Comparison of ENCODE assay signal across 9 cellular contexts in the genomic region with DNA sequence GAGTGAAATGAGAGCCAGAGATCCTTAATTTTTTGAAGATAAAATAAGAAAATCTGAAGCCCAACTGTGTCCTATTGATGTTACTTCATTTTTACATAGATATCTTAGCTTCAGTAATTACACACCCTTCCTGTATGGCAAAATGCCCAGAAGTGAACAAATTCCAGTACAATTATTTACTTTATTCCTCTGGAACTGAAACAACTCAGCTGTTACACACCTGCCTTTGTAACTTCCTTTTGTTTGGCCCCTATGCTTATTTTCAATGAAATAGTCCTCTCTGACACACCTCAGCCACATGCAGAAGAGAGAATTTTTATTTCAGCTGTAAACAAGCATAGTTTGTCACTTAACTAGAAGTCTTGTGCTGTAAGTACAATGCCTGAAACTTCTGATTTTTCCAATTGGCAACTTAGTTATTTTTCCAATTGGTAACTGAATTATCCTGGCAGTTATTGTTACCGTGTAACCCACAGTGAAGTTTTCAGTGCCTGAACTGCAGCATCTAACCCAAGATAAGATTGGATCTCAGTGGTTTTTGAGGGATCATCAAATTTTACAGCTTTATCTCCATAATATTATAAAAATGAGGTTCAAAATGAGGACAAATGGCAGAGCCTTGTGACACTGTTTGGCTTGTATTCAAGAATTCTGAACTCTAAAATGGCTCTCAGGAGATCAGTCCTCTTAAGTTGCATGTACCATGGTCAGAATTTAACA.
DNase-seq lines count a peak whose midpoint lies in the region; ATAC-seq and TF ChIP-seq lines count a peak whose summit lies in the region.
"Had no signal": no experiment of that assay in that cellular context is flagged by ENCODE, and none has a peak within 500 bp of the region (broad histone marks: within the 10 kb centered on the region; RNA-seq: fewer than 3 reads in every experiment).

No MANE protein-coding gene starts in this region.

- WGBS in upper lobe of left lung, 2 donors = 54 to 67% methylated on average over 1 of the region's 1 CpG
- WGBS in ovary, 3 donors = 7 to 23% (median 8%) methylated on average over 1 of the region's 1 CpG

- H3K27me3 Mint-ChIP-seq in activated CD8-positive, alpha-beta T cell treated with anti-CD3 and anti-CD28 coated beads for 36 hours = no peaks in the 10 kb centered on the region

- no peaks in the 10 kb centered on the region for H3K9me3 Mint-ChIP-seq in activated CD8-positive, alpha-beta T cell treated with anti-CD3 and anti-CD28 coated beads for 36 hours

- DNase-seq in H4 (ENCODE audit: low spot score) = peak; percentile 68
- DNase-seq in NCI-H748 treated with DMSO at 0.1 percent for 48 hours (lab: John Stamatoyannopoulos, UW) = peak; percentile 89
- DNase-seq in erythroblast (lab: John Stamatoyannopoulos, UW) = peak; percentile 37 to 39
- peak; percentile 39 for DNase-seq in pons (ENCODE audit: low spot score)
- DNase-seq in upper lobe of left lung = no peak
- no peak for DNase-seq in activated CD8-positive, alpha-beta T cell treated with anti-CD3 and anti-CD28 coated beads for 36 hours
- no peak for DNase-seq in ovary
- no peak for DNase-seq in stimulated activated naive CD4-positive, alpha-beta T cell (lab: John Stamatoyannopoulos, UW)
- DNase-seq: NCI-H524 treated with DMSO at 0.1 percent for 48 hours had no signal

- H3K36me3 ChIP-seq in upper lobe of left lung (no peaks in the 10 kb centered on the region), ovary (no peaks in the 10 kb centered on the region)

- CTCF ChIA-PET in activated CD8-positive, alpha-beta T cell treated with anti-CD3 and anti-CD28 coated beads for 36 hours (lab: Charles Lee) = no interaction called here

- no peaks in the 10 kb centered on the region for H3K4me1 Mint-ChIP-seq in activated CD8-positive, alpha-beta T cell treated with anti-CD3 and anti-CD28 coated beads for 36 hours (ENCODE audit: low read depth)

- H3K27ac Mint-ChIP-seq in activated CD8-positive, alpha-beta T cell treated with anti-CD3 and anti-CD28 coated beads for 36 hours = no peak overlapping the region

- H3K4me3 Mint-ChIP-seq in activated CD8-positive, alpha-beta T cell treated with anti-CD3 and anti-CD28 coated beads for 36 hours = no peak overlapping the region

- TF ChIP-seq POLR2A in erythroblast (IDR thresholded peaks at IDR 0.05; ENCODE audit: low read length) = no peak
- no peak for TF ChIP-seq POLR2A in upper lobe of left lung (IDR thresholded peaks at IDR 0.05)
- no peak for TF ChIP-seq POLR2A in ovary (IDR thresholded peaks at IDR 0.05)

- peaks cover 2% of the 10 kb centered on the region for H3K36me3 Mint-ChIP-seq in activated CD8-positive, alpha-beta T cell treated with anti-CD3 and anti-CD28 coated beads for 36 hours (ENCODE audit: low read depth)

- H3K9me3 ChIP-seq in upper lobe of left lung = no peaks in the 10 kb centered on the region
- no peaks in the 10 kb centered on the region for H3K9me3 ChIP-seq in ovary

- TF ChIP-seq CTCF in upper lobe of left lung (IDR thresholded peaks at IDR 0.05) = no peak
- no peak for TF ChIP-seq CTCF in activated CD8-positive, alpha-beta T cell treated with anti-CD3 and anti-CD28 coated beads for 36 hours (IDR thresholded peaks at IDR 0.05)
- no peak for TF ChIP-seq CTCF in ovary (IDR thresholded peaks at IDR 0.05)

- H3K4me1 ChIP-seq in upper lobe of left lung = peaks cover 14 to 19% (median 15%) of the 10 kb centered on the region in 4 donors
- no peaks in the 10 kb centered on the region for H3K4me1 ChIP-seq in ovary (ENCODE audit: insufficient read depth)

- H3K27ac ChIP-seq in upper lobe of left lung (peak overlapping the region in 2 of 4 donors; percentile 7 to 69), ovary (no peak overlapping the region)

- POLR2A ChIA-PET in activated CD8-positive, alpha-beta T cell treated with anti-CD3 and anti-CD28 coated beads for 36 hours (lab: Charles Lee) = interaction anchor here (0.8 kb wide), 1 partner anchor 74 kb away, joined by 3 read pairs; no protein-coding TSS in a partner anchor

- H3K4me3 ChIP-seq in upper lobe of left lung (no peak overlapping the region), ovary (no peak overlapping the region)

- no peak for ATAC-seq in upper lobe of left lung (ENCODE audit: low FRiP score in 2 of 2)
- no peak for ATAC-seq in activated CD8-positive, alpha-beta T cell treated with anti-CD3 and anti-CD28 coated beads for 36 hours

- TF ChIP-seq EP300 in upper lobe of left lung (IDR thresholded peaks at IDR 0.05) (no peak), ovary (IDR thresholded peaks at IDR 0.05) (no peak)

- H3K27me3 ChIP-seq in upper lobe of left lung (no peaks in the 10 kb centered on the region), ovary (no peaks in the 10 kb centered on the region)

- intact Hi-C loops in activated CD8-positive, alpha-beta T cell treated with anti-CD3 and anti-CD28 coated beads for 36 hours (cut with micrococcal nuclease) = no loop called here
- intact Hi-C loops in ovary (cut with DNase I) = loop anchor here in 1 of 4 donors (10.0 kb wide), 1 partner anchor 1775 kb away; no protein-coding TSS in a partner anchor

Comparison
In these comparisons a context has a peak if more than half of its experiments do, and no peak if none do; other contexts are left out.
1. DNase-seq: peak in H4 (single experiment), NCI-H748 treated with DMSO at 0.1 percent for 48 hours (single experiment), erythroblast (2 of 2) and pons (single experiment); none in upper lobe of left lung (0 of 2), activated CD8-positive, alpha-beta T cell treated with anti-CD3 and anti-CD28 coated beads for 36 hours (single experiment), ovary (0 of 5) and stimulated activated naive CD4-positive, alpha-beta T cell (0 of 6).